In the genomic region with DNA sequence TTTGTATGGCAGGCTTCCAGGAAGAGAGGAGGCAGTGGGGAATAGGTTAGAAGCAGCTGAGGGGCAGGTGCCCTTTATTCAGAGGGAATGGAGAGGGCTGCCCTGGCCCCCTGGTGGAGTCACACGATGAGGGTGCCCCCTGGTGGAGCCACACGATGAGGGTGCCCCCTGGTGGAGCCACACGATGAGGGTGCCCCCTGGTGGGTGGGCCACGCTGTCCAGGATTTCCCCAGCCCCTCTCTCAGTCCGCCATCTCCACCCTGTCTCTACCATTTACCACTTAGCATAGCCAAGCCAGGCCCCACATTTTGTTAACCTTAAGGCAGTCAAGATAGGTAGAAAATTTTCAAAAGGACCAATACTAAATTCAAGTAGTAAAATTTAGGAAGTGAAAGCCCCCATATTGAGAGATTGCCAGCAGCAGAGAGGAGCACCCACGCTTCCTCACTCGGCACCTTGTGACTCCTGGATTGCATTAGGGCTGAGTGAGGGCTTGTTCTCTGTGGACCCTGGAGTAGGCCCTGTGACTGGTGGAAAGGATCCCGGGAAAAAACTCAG, we compare ENCODE assay signal across 8 cellular contexts. TPM values are rescaled to one million over a fixed set of nuclear protein-coding genes. Genes with fewer than 3 reads are reported as not detected.
DNase-seq lines count a peak whose midpoint lies in the region; ATAC-seq and TF ChIP-seq lines count a peak whose summit lies in the region.

No MANE protein-coding gene starts in this region.

- peaks cover 4% of the 10 kb centered on the region for H3K4me1 Mint-ChIP-seq in memory B cell

- in situ Hi-C loops in mammary epithelial cell (cut with MboI; ENCODE audit: low sequenced_read_pairs in 2 of 2): no loop called here

- no peak for TF ChIP-seq POLR2A in uterus (IDR thresholded peaks at IDR 0.05)

- H4K20me1 ChIP-seq in mammary epithelial cell (ENCODE audit: insufficient read depth, low read length): no peaks in the 10 kb centered on the region

- H3K9ac ChIP-seq in mammary epithelial cell (ENCODE audit: insufficient read depth, low read length): no peak overlapping the region

- H3K27ac ChIP-seq in A673 (ENCODE audit: low read depth, low read length, poor library complexity, severe bottlenecking): no peak overlapping the region
- H3K27ac ChIP-seq in mammary epithelial cell (ENCODE audit: insufficient read depth, low read depth, low read length): no peak overlapping the region
- H3K27ac ChIP-seq in uterus: no peak overlapping the region

- H3K27me3 ChIP-seq in A673 (replicated peaks; ENCODE audit: insufficient read depth, low read depth, low read length, poor library complexity) (no peaks in the 10 kb centered on the region), mammary epithelial cell (ENCODE audit: insufficient read depth, low read length) (no peaks in the 10 kb centered on the region), uterus (no peaks in the 10 kb centered on the region)

- WGBS in mammary epithelial cell (ENCODE audit: low coverage, missing lambda C conversion rate): 61% methylated on average over 8 of the region's 8 CpGs

- TF ChIP-seq CTCF in A673 (conservative IDR thresholded peaks at IDR 0.05; ENCODE audit: low read depth, low read length): peak; percentile 83
- TF ChIP-seq CTCF in mammary epithelial cell (conservative IDR thresholded peaks at IDR 0.05 in 1 of 2, IDR thresholded peaks at IDR 0.05 in 1 of 2; ENCODE audit: extremely low read depth in 1 of 2, insufficient read depth in 1 of 2, low read depth in 1 of 2, low read length in 2 of 2): peak; percentile 49 to 69
- peak; percentile 7 to 60 (median 16) for TF ChIP-seq CTCF in uterus (IDR thresholded peaks at IDR 0.05)

- POLR2A ChIA-PET in A673 (lab: Charles Lee; ENCODE audit: low non-redundant PET): no interaction called here

- H3K9me3 ChIP-seq in A673 (ENCODE audit: low read depth, low read length, poor library complexity, severe bottlenecking) (no peaks in the 10 kb centered on the region), mammary epithelial cell (replicated peaks; ENCODE audit: insufficient read depth, low read length) (no peaks in the 10 kb centered on the region), uterus (peaks cover 0 to 9% of the 10 kb centered on the region in 2 donors)

- H3K4me3 Mint-ChIP-seq in memory B cell: peak overlapping the region; percentile 74

- H3K36me3 ChIP-seq in A673 (ENCODE audit: insufficient read depth, low read length, poor library complexity, severe bottlenecking) (no peaks in the 10 kb centered on the region), mammary epithelial cell (ENCODE audit: insufficient read depth, low read length) (no peaks in the 10 kb centered on the region), uterus (no peaks in the 10 kb centered on the region)

- H3K4me3 ChIP-seq in A673 (ENCODE audit: low read depth, low read length, poor library complexity, severe bottlenecking): no peak overlapping the region
- H3K4me3 ChIP-seq in mammary epithelial cell (replicated peaks in 1 of 3; ENCODE audit: insufficient read depth in 1 of 3, low read depth in 2 of 3, low read length in 3 of 3): no peak overlapping the region
- H3K4me3 ChIP-seq in uterus: no peak overlapping the region

- dilution Hi-C loops in mammary epithelial cell (cut with HindIII; ENCODE audit: low sequenced_read_pairs): no loop called here

- no TSS peak for BruUV-seq in A673 (replicated peaks; lab: Mats Ljungman, UMichigan)
- no TSS peak for BruUV-seq in mammary epithelial cell (replicated peaks; lab: Mats Ljungman, UMichigan)

- CTCF ChIA-PET in A673 (lab: Charles Lee): interaction anchor here (0.5 to 1.0 kb wide), 3 partner anchors 237 to 340 kb away, joined by 3 to 5 read pairs (median 5); a partner anchor contains a TSS
- CTCF ChIA-PET in mammary epithelial cell (lab: Charles Lee; ENCODE audit: low non-redundant PET): no interaction called here

- peak overlapping the region; percentile 43 for H3K27ac Mint-ChIP-seq in memory B cell

- H3K4me2 ChIP-seq in mammary epithelial cell (ENCODE audit: insufficient read depth, low read depth, low read length): no peak overlapping the region

- H3K79me2 ChIP-seq in mammary epithelial cell (ENCODE audit: insufficient read depth, low read length): no peaks in the 10 kb centered on the region

- H3K27me3 Mint-ChIP-seq in memory B cell: no peaks in the 10 kb centered on the region

- no peaks in the 10 kb centered on the region for H3K9me3 Mint-ChIP-seq in memory B cell

- peak; percentile 30 for DNase-seq in A673 (ENCODE audit: low spot score)
- DNase-seq in mammary epithelial cell: no peak
- peak; percentile 44 to 59 for DNase-seq in memory B cell (ENCODE audit: low spot score in 2 of 2)
- DNase-seq in uterus: no peak
- DNase-seq in A172 (ENCODE audit: low spot score): no peak

- no peaks in the 10 kb centered on the region for H3K4me1 ChIP-seq in A673 (ENCODE audit: insufficient read depth, low read length, poor library complexity, severe bottlenecking)
- H3K4me1 ChIP-seq in mammary epithelial cell (ENCODE audit: insufficient read depth, low read length): no peaks in the 10 kb centered on the region
- no peaks in the 10 kb centered on the region for H3K4me1 ChIP-seq in uterus

- no peak overlapping the region for H2AFZ ChIP-seq in mammary epithelial cell (ENCODE audit: low read depth, low read length)

- ATAC-seq in GM18502 (IDR thresholded peaks at IDR 0.05; ENCODE audit: poor library complexity, unreplicated experiment) (peak; percentile 89), HG03280 (IDR thresholded peaks at IDR 0.05; ENCODE audit: unreplicated experiment) (peak; percentile 83), SK-N-SH treated with all-trans-retinoic acid at 6 μM for 48 hours (peak; percentile 92), memory B cell (ENCODE audit: low read depth) (peak; percentile 89)

- intact Hi-C loops in A673 (cut with micrococcal nuclease; ENCODE audit: unreplicated experiment): loop anchor here (10.0 kb wide), 1 partner anchor 340 kb away; no protein-coding TSS in a partner anchor
- intact Hi-C loops in mammary epithelial cell (cut with micrococcal nuclease): loop anchor here (1.0 to 2.0 kb wide), 5 partner anchors 80 to 340 kb away; a partner anchor contains a TSS
- intact Hi-C loops in uterus (cut with DNase I; ENCODE audit: low total_unique reads): no loop called here

- H3K36me3 Mint-ChIP-seq in memory B cell: peaks cover 14% of the 10 kb centered on the region

TF ChIP-seq in SK-N-SH treated with all-trans-retinoic acid at 6 μM for 48 hours, 23 proteins besides CTCF, POLR2A, EP300 and RAD21 (continues in another document):
- no peak for TF ChIP-seq ZC3H10 (CRISPR knock-in tag; IDR thresholded peaks at IDR 0.05)
- TF ChIP-seq SNAI2 (CRISPR knock-in tag; IDR thresholded peaks at IDR 0.05): no peak
- no peak for TF ChIP-seq RARB (CRISPR knock-in tag; IDR thresholded peaks at IDR 0.05)
- no peak for TF ChIP-seq ZFP30 (CRISPR knock-in tag; IDR thresholded peaks at IDR 0.05)
- TF ChIP-seq ZNF8 (CRISPR knock-in tag; IDR thresholded peaks at IDR 0.05): no peak
- TF ChIP-seq, protein P1, sequence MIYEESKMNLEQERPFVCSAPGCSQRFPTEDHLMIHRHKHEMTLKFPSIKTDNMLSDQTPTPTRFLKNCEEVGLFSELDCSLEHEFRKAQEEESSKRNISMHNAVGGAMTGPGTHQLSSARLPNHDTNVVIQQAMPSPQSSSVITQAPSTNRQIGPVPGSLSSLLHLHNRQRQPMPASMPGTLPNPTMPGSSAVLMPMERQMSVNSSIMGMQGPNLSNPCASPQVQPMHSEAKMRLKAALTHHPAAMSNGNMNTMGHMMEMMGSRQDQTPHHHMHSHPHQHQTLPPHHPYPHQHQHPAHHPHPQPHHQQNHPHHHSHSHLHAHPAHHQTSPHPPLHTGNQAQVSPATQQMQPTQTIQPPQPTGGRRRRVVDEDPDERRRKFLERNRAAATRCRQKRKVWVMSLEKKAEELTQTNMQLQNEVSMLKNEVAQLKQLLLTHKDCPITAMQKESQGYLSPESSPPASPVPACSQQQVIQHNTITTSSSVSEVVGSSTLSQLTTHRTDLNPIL (CRISPR knock-in tag; IDR thresholded peaks at IDR 0.05; ENCODE audit: low read depth): no peak
- TF ChIP-seq, protein P2, sequence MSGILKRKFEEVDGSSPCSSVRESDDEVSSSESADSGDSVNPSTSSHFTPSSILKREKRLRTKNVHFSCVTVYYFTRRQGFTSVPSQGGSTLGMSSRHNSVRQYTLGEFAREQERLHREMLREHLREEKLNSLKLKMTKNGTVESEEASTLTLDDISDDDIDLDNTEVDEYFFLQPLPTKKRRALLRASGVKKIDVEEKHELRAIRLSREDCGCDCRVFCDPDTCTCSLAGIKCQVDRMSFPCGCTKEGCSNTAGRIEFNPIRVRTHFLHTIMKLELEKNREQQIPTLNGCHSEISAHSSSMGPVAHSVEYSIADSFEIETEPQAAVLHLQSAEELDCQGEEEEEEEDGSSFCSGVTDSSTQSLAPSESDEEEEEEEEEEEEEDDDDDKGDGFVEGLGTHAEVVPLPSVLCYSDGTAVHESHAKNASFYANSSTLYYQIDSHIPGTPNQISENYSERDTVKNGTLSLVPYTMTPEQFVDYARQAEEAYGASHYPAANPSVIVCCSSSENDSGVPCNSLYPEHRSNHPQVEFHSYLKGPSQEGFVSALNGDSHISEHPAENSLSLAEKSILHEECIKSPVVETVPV (CRISPR knock-in tag; IDR thresholded peaks at IDR 0.05): no peak
- no peak for TF ChIP-seq ZFP3 (CRISPR knock-in tag; IDR thresholded peaks at IDR 0.05)
- no peak for TF ChIP-seq ISL1 (CRISPR knock-in tag; IDR thresholded peaks at IDR 0.05)
- no peak for TF ChIP-seq OSR1 (CRISPR knock-in tag; IDR thresholded peaks at IDR 0.05)
- no peak for TF ChIP-seq BACH2 (CRISPR knock-in tag; IDR thresholded peaks at IDR 0.05; ENCODE audit: borderline replicate concordance)
- no peak for TF ChIP-seq TOX (CRISPR knock-in tag; IDR thresholded peaks at IDR 0.05; ENCODE audit: borderline replicate concordance)

RNA-seq across cellular contexts. Expression of a gene that starts 10.4 kb away (rescaled TPM):
- total RNA-seq in A673 (2021) (0.17 TPM in 1 of 2 replicates, not detected in the other), mammary epithelial cell (not detected), uterus (1 to 10 TPM in 3 of 4 donors, not detected in 1; 1.4 to 3.1 (median 3.0) TPM)
- polyA plus RNA-seq in mammary epithelial cell: not detected
- not detected for polyA minus RNA-seq in mammary epithelial cell
- not detected in 2 replicates for total RNA-seq in A172 (2014; rRNA removed; shearing (Covaris generic))

RNA-seq across cellular contexts. Expression of a gene that starts 41.2 kb away (rescaled TPM):
- total RNA-seq in A673 (2021) (6.8 and 11.3 TPM in 2 replicates), mammary epithelial cell (1 to 10 TPM; 4.1 to 6.5 TPM), uterus (10 to 100 TPM; 25.1 to 96.1 (median 51.7) TPM)
- 1.4 TPM for polyA plus RNA-seq in mammary epithelial cell
- polyA minus RNA-seq in mammary epithelial cell: not detected
- 5.9 and 8.6 TPM in 2 replicates for total RNA-seq in A172 (2014; rRNA removed; shearing (Covaris generic))

RNA-seq across cellular contexts. Expression of a gene that starts 41.4 kb away (rescaled TPM):
- total RNA-seq in A673 (2021) (0.94 TPM in 1 of 2 replicates, not detected in the other), mammary epithelial cell (under 1 TPM; 0.33 to 0.92 TPM), uterus (1 to 10 TPM in 1 of 4 donors, under 1 TPM in 1, not detected in 2; 0.95 to 2.0 TPM)
- 0.42 TPM for polyA plus RNA-seq in mammary epithelial cell
- not detected for polyA minus RNA-seq in mammary epithelial cell
- total RNA-seq in A172 (2014; rRNA removed; shearing (Covaris generic)): 0.40 and 2.3 TPM in 2 replicates

Comparison
In these comparisons a context has a peak if more than half of its experiments do, and no peak if none do; other contexts are left out.
1. DNase-seq: peak in A673 (single experiment) and memory B cell (2 of 2); none in mammary epithelial cell (single experiment), uterus (0 of 2) and A172 (single experiment).
2. CTCF ChIP-seq: peak in every context shown above with its lines; median percentile 83 in A673; 59 in mammary epithelial cell; 16 in uterus.
3. Peak in every context shown above with its lines, with median percentiles within 50 percentile points of each other: ATAC-seq.